8 cellular contexts compared by ENCODE assay signal in genomic region chr2:180979935-180980184, GRCh38. TPM values are rescaled to one million over a fixed set of nuclear protein-coding genes. Genes with fewer than 3 reads are reported as not detected.
DNase-seq lines count a peak whose midpoint lies in the region; ATAC-seq, FAIRE-seq and TF ChIP-seq lines count a peak whose summit lies in the region.

No MANE protein-coding gene starts in this region.

- H3K36me3 ChIP-seq in CD4-positive, CD25-positive, alpha-beta regulatory T cell (ENCODE audit: control insufficient read depth, insufficient read depth, low read length) = no peaks in the 10 kb centered on the region
- H3K36me3 ChIP-seq in NT2/D1 (ENCODE audit: insufficient read depth, insufficient read length, low read length) (peaks cover 15% of the 10 kb centered on the region), endodermal cell (ENCODE audit: control insufficient read depth, insufficient read depth, low read length) (peaks cover 6% of the 10 kb centered on the region), neural progenitor cell (no peaks in the 10 kb centered on the region)

- no peaks in the 10 kb centered on the region for H4K20me1 ChIP-seq in neural progenitor cell (ENCODE audit: low read depth)

- no peaks in the 10 kb centered on the region for H3K27me3 Mint-ChIP-seq in CD4-positive, CD25-positive, alpha-beta regulatory T cell
- H3K27me3 Mint-ChIP-seq in endodermal cell (ENCODE audit: insufficient read depth) = no peaks in the 10 kb centered on the region
- peaks cover 3% of the 10 kb centered on the region for H3K27me3 Mint-ChIP-seq in neural progenitor cell (ENCODE audit: insufficient read depth, low read depth)

- H3K27me3 ChIP-seq in CD4-positive, CD25-positive, alpha-beta regulatory T cell (ENCODE audit: control insufficient read depth, insufficient read depth, low read length) = no peaks in the 10 kb centered on the region
- H3K27me3 ChIP-seq in NT2/D1 (ENCODE audit: insufficient read depth, insufficient read length) = no peaks in the 10 kb centered on the region
- no peaks in the 10 kb centered on the region for H3K27me3 ChIP-seq in endodermal cell (ENCODE audit: control insufficient read depth, insufficient read depth, low read length, poor library complexity, severe bottlenecking)
- no peaks in the 10 kb centered on the region for H3K27me3 ChIP-seq in neural progenitor cell

- peak overlapping the region; percentile 79 to 87 (median 86) for H3K4me3 Mint-ChIP-seq in CD4-positive, CD25-positive, alpha-beta regulatory T cell
- H3K4me3 Mint-ChIP-seq in endodermal cell (peak overlapping the region; percentile 88), neural progenitor cell (peak overlapping the region; percentile 86)

- 33 to 34% methylated on average over 1 to 12 of the region's 12 CpGs for WGBS in endodermal cell (ENCODE audit: insufficient coverage in 1 of 2, insufficient read length in 1 of 2), 2 experiments

- no peak for FAIRE-seq in frontal cortex (lab: Jason Lieb, UNC)

- no peak for ATAC-seq in CD4-positive, CD25-positive, alpha-beta regulatory T cell (ENCODE audit: low read depth in 2 of 2)

- H3K36me3 Mint-ChIP-seq in CD4-positive, CD25-positive, alpha-beta regulatory T cell = no peaks in the 10 kb centered on the region
- H3K36me3 Mint-ChIP-seq in endodermal cell (ENCODE audit: low read depth) = peaks cover 8% of the 10 kb centered on the region
- H3K36me3 Mint-ChIP-seq in neural progenitor cell = peaks cover 6% of the 10 kb centered on the region

- H3K27ac Mint-ChIP-seq in CD4-positive, CD25-positive, alpha-beta regulatory T cell = peak overlapping the region; percentile 85 to 95 (median 89)
- peak overlapping the region; percentile 15 for H3K27ac Mint-ChIP-seq in endodermal cell
- peak overlapping the region; percentile 63 for H3K27ac Mint-ChIP-seq in neural progenitor cell

- peaks cover 18 to 48% (median 25%) of the 10 kb centered on the region in 4 donors for H3K4me1 Mint-ChIP-seq in CD4-positive, CD25-positive, alpha-beta regulatory T cell
- H3K4me1 Mint-ChIP-seq in endodermal cell (peaks cover 47% of the 10 kb centered on the region), neural progenitor cell (peaks cover 34% of the 10 kb centered on the region)

- H3F3A ChIP-seq in neural progenitor cell (ENCODE audit: low read depth) = peaks cover 19% of the 10 kb centered on the region

- peaks cover 38% of the 10 kb centered on the region for H3K79me2 ChIP-seq in neural progenitor cell (ENCODE audit: low read depth)

- peaks cover 10% of the 10 kb centered on the region for H3K4me1 ChIP-seq in CD4-positive, CD25-positive, alpha-beta regulatory T cell (ENCODE audit: control insufficient read depth, insufficient read depth, low read length, poor library complexity, severe bottlenecking)
- no peaks in the 10 kb centered on the region for H3K4me1 ChIP-seq in NT2/D1 (ENCODE audit: insufficient read depth, insufficient read length)
- H3K4me1 ChIP-seq in endodermal cell (ENCODE audit: control insufficient read depth, insufficient read depth, low read length) = peaks cover 6% of the 10 kb centered on the region
- H3K4me1 ChIP-seq in neural progenitor cell = peaks cover 34% of the 10 kb centered on the region

- H3K27ac ChIP-seq in CD4-positive, CD25-positive, alpha-beta regulatory T cell (ENCODE audit: insufficient read depth, low read length, poor library complexity, severe bottlenecking) = peak overlapping the region; percentile 43
- peak overlapping the region; percentile 74 for H3K27ac ChIP-seq in endodermal cell (ENCODE audit: low read depth, low read length)
- H3K27ac ChIP-seq in neural progenitor cell = no peak overlapping the region

- H3K4me2 ChIP-seq in neural progenitor cell = peak overlapping the region; percentile 80

- no peak for DNase-seq in CD4-positive, CD25-positive, alpha-beta regulatory T cell
- DNase-seq in NT2/D1 (ENCODE audit: low read depth, low spot score) (no peak), endodermal cell (no peak), neural progenitor cell (ENCODE audit: low spot score) (no peak), kidney tubule cell (ENCODE audit: low spot score) (no peak), frontal cortex (ENCODE audit: low spot score in 2 of 2) (no peak), epidermal melanocyte (ENCODE audit: insufficient read length, low spot score) (no peak), amniotic stem cell (lab: John Stamatoyannopoulos, UW) (no peak)

- peak overlapping the region; percentile 46 for H3K4me3 ChIP-seq in CD4-positive, CD25-positive, alpha-beta regulatory T cell (ENCODE audit: low read depth, low read length)
- peak overlapping the region; percentile 41 for H3K4me3 ChIP-seq in NT2/D1 (ENCODE audit: insufficient read length, low read depth)
- peak overlapping the region; percentile 60 for H3K4me3 ChIP-seq in endodermal cell (ENCODE audit: low read length)
- H3K4me3 ChIP-seq in neural progenitor cell = peak overlapping the region; percentile 50

- peak overlapping the region; percentile 74 for H2AFZ ChIP-seq in neural progenitor cell (replicated peaks)

- H3K9ac ChIP-seq in NT2/D1 (ENCODE audit: insufficient read length, low read depth) (peak overlapping the region; percentile 68), endodermal cell (ENCODE audit: extremely low read depth, low read length, poor library complexity, severe bottlenecking) (peak overlapping the region; percentile 33), neural progenitor cell (no peak overlapping the region)

- H3K9me3 Mint-ChIP-seq in CD4-positive, CD25-positive, alpha-beta regulatory T cell = peaks cover 0 to 1% (median 0%) of the 10 kb centered on the region in 7 donors
- H3K9me3 Mint-ChIP-seq in endodermal cell (no peaks in the 10 kb centered on the region), neural progenitor cell (no peaks in the 10 kb centered on the region)

- H3K9me3 ChIP-seq in CD4-positive, CD25-positive, alpha-beta regulatory T cell (ENCODE audit: control insufficient read depth in 2 of 2, low read length in 2 of 2) = no peaks in the 10 kb centered on the region
- no peaks in the 10 kb centered on the region for H3K9me3 ChIP-seq in NT2/D1 (ENCODE audit: insufficient read depth, low read length)
- H3K9me3 ChIP-seq in endodermal cell (ENCODE audit: control insufficient read depth, low read length) = no peaks in the 10 kb centered on the region
- no peaks in the 10 kb centered on the region for H3K9me3 ChIP-seq in neural progenitor cell (ENCODE audit: low read depth)

- no peak for TF ChIP-seq CTCF in endodermal cell (conservative IDR thresholded peaks at IDR 0.05)
- no peak for TF ChIP-seq CTCF in neural progenitor cell (IDR thresholded peaks at IDR 0.05)

RNA-seq across cellular contexts. Expression of gene UBE2E3, which starts 0.5 kb away (rescaled TPM):
- 12.4 TPM for total RNA-seq in CD4-positive, CD25-positive, alpha-beta regulatory T cell
- polyA plus RNA-seq in CD4-positive, CD25-positive, alpha-beta regulatory T cell = 10 to 100 TPM; 21.8 to 31.9 (median 25.6) TPM
- 10 to 100 TPM; 84.2 to 85.0 TPM for total RNA-seq in endodermal cell
- polyA plus RNA-seq in endodermal cell (2013, experiment 1 of 2) = 275 TPM
- 231 TPM for polyA plus RNA-seq in endodermal cell (2013, experiment 2 of 2)
- total RNA-seq in neural progenitor cell (ENCODE audit: low replicate concordance) = 343 and 379 TPM in 2 replicates
- total RNA-seq in frontal cortex = 150 TPM

Comparison
In these comparisons a context has a peak if more than half of its experiments do, and no peak if none do; other contexts are left out.
1. H3K27ac Mint-ChIP-seq: peak in every context shown above with its lines; median percentile 89 in CD4-positive, CD25-positive, alpha-beta regulatory T cell; 63 in neural progenitor cell; 15 in endodermal cell.